18 cellular contexts compared by ENCODE assay signal in genomic region chr5:1526151-1526631, GRCh38. TPM values are rescaled to one million over a fixed set of nuclear protein-coding genes. Genes with fewer than 3 reads are reported as not detected.
A peak's percentile ranks its signal among the peaks of the same experiment; 100 is the strongest.
DNase-seq lines count a peak whose midpoint lies in the region; ATAC-seq, FAIRE-seq and TF ChIP-seq lines count a peak whose summit lies in the region.
"Had no signal": no experiment of that assay in that cellular context is flagged by ENCODE, and none has a peak within 500 bp of the region (broad histone marks: within the 10 kb centered on the region; RNA-seq: fewer than 3 reads in every experiment).

No MANE protein-coding gene starts in this region.

- intact Hi-C loops in kidney (cut with DNase I), result no loop called here
- intact Hi-C loops in activated T-helper 1 cell treated with anti-CD3 and anti-CD28 coated beads, Interleukin-12 subunit alpha, Interleukin-12 subunit beta, Interleukin-2, Interleukin-4 antibody, amounts not matched to agents 30 ng/mL and 10 ng/mL and 1 ng/mL, durations not matched to agents 14 hours and 24 hours and 36 hours (cut with micrococcal nuclease), result no loop called here

- H3K4me3 ChIP-seq in SK-N-MC (peak overlapping the region; percentile 25; the same call in 1 of the 2 replicates), kidney (ENCODE audit: low read length in 2 of 2) (no peak overlapping the region)
- H3K4me3 ChIP-seq: prostate gland had no signal

- H3K4me1 Mint-ChIP-seq in activated T-helper 1 cell treated with anti-CD3 and anti-CD28 coated beads, Interleukin-12 subunit alpha, Interleukin-12 subunit beta, Interleukin-2, Interleukin-4 antibody, amounts not matched to agents 30 ng/mL and 10 ng/mL and 1 ng/mL, durations not matched to agents 14 hours and 24 hours and 36 hours (ENCODE audit: low read depth), result peaks cover 15% of the 10 kb centered on the region

- peak overlapping the region; percentile 24 for H3K9ac ChIP-seq in SK-N-MC (ENCODE audit: insufficient read length)
- H3K9ac ChIP-seq in kidney (ENCODE audit: low read length in 2 of 2), result no peak overlapping the region

- no peak for TF ChIP-seq POLR2A in GM12891 (IDR thresholded peaks at IDR 0.05; ENCODE audit: low read depth, low read length)

- no peak overlapping the region for H3K27ac Mint-ChIP-seq in activated T-helper 1 cell treated with anti-CD3 and anti-CD28 coated beads, Interleukin-12 subunit alpha, Interleukin-12 subunit beta, Interleukin-2, Interleukin-4 antibody, amounts not matched to agents 30 ng/mL and 10 ng/mL and 1 ng/mL, durations not matched to agents 14 hours and 24 hours and 36 hours

- ATAC-seq in GM18517 (IDR thresholded peaks at IDR 0.05; ENCODE audit: unreplicated experiment) (no peak), HG03378 (IDR thresholded peaks at IDR 0.05; ENCODE audit: unreplicated experiment) (no peak)

- H3K27ac ChIP-seq in SK-N-MC, result peak overlapping the region; percentile 94
- no peak overlapping the region for H3K27ac ChIP-seq in kidney (ENCODE audit: low read depth in 2 of 2, low read length in 2 of 2)
- H3K27ac ChIP-seq: HL-60, prostate gland had no signal

- FAIRE-seq in GM12891 (lab: Jason Lieb, UNC) (peak; percentile 26), kidney (lab: Jason Lieb, UNC) (no peak)

- no peak overlapping the region for H3K4me3 Mint-ChIP-seq in activated T-helper 1 cell treated with anti-CD3 and anti-CD28 coated beads, Interleukin-12 subunit alpha, Interleukin-12 subunit beta, Interleukin-2, Interleukin-4 antibody, amounts not matched to agents 30 ng/mL and 10 ng/mL and 1 ng/mL, durations not matched to agents 14 hours and 24 hours and 36 hours

- H3K36me3 Mint-ChIP-seq in activated T-helper 1 cell treated with anti-CD3 and anti-CD28 coated beads, Interleukin-12 subunit alpha, Interleukin-12 subunit beta, Interleukin-2, Interleukin-4 antibody, amounts not matched to agents 30 ng/mL and 10 ng/mL and 1 ng/mL, durations not matched to agents 14 hours and 24 hours and 36 hours (ENCODE audit: low read depth), result peaks cover 7% of the 10 kb centered on the region

- no peaks in the 10 kb centered on the region for H3K9me3 Mint-ChIP-seq in activated T-helper 1 cell treated with anti-CD3 and anti-CD28 coated beads, Interleukin-12 subunit alpha, Interleukin-12 subunit beta, Interleukin-2, Interleukin-4 antibody, amounts not matched to agents 30 ng/mL and 10 ng/mL and 1 ng/mL, durations not matched to agents 14 hours and 24 hours and 36 hours
- H3K9me3 Mint-ChIP-seq: H9 had no signal

- DNase-seq in GM12891 (ENCODE audit: insufficient read length, low spot score), result no peak
- no peak for DNase-seq in SK-N-MC (ENCODE audit: low read depth, low spot score)
- peak; percentile 71 for DNase-seq in kidney
- peak; percentile 17 for DNase-seq in stimulated activated CD8-positive, alpha-beta memory T cell treated with anti-CD3 and anti-CD28 coated beads, Interleukin-4, amount 100 ng/mL, for 48 hours
- no peak for DNase-seq in activated T-helper 1 cell treated with anti-CD3 and anti-CD28 coated beads, Interleukin-12 subunit alpha, Interleukin-12 subunit beta, Interleukin-2, Interleukin-4 antibody, amounts not matched to agents 30 ng/mL and 10 ng/mL and 1 ng/mL, durations not matched to agents 14 hours and 24 hours and 36 hours (ENCODE audit: low spot score)
- DNase-seq: amygdala; dermis blood vessel endothelial cell; EL; midbrain; NCI-H2081; SIG-M5; stimulated activated CD4-positive, alpha-beta T cell treated with anti-CD3 and anti-CD28 coated beads, Interleukin-4, amount 100 ng/mL, for 1 hour; stimulated activated naive CD4-positive, alpha-beta T cell had no signal

- H3K36me3 ChIP-seq in SK-N-MC (ENCODE audit: insufficient read depth, low read length) (peaks cover 3% of the 10 kb centered on the region; the same call in 1 of the 2 replicates), kidney (ENCODE audit: control insufficient read depth in 1 of 2, insufficient read depth in 2 of 2, low read length in 2 of 2) (no peaks in the 10 kb centered on the region)
- H3K36me3 ChIP-seq: prostate gland had no signal

- H3K27me3 Mint-ChIP-seq in activated T-helper 1 cell treated with anti-CD3 and anti-CD28 coated beads, Interleukin-12 subunit alpha, Interleukin-12 subunit beta, Interleukin-2, Interleukin-4 antibody, amounts not matched to agents 30 ng/mL and 10 ng/mL and 1 ng/mL, durations not matched to agents 14 hours and 24 hours and 36 hours (ENCODE audit: insufficient read depth), result peaks cover 10% of the 10 kb centered on the region

- H3K4me1 ChIP-seq in kidney (ENCODE audit: control insufficient read depth in 1 of 2, insufficient read depth in 1 of 2, low read depth in 1 of 2, low read length in 2 of 2), result peaks cover 0 to 7% of the 10 kb centered on the region in 2 donors

- H3K9me3 ChIP-seq in SK-N-MC (ENCODE audit: low read depth, low read length) (no peaks in the 10 kb centered on the region), kidney (ENCODE audit: control insufficient read depth in 1 of 2, low read length in 2 of 2) (no peaks in the 10 kb centered on the region)
- H3K9me3 ChIP-seq: prostate gland had no signal

- no peak for TF ChIP-seq CTCF in kidney (IDR thresholded peaks at IDR 0.05; ENCODE audit: borderline replicate concordance, extremely low read depth, insufficient read depth)

TF ChIP-seq in GM12891, 5 proteins besides CTCF, POLR2A, EP300 and RAD21:
- TF ChIP-seq TAF1 (IDR thresholded peaks at IDR 0.05; ENCODE audit: low read depth, low read length), result no peak
- no peak for TF ChIP-seq PAX5 (IDR thresholded peaks at IDR 0.05; ENCODE audit: insufficient read depth, low read length, severe bottlenecking)
- TF ChIP-seq POLR2AphosphoS5 (IDR thresholded peaks at IDR 0.05; ENCODE audit: low read depth, low read length), result no peak
- TF ChIP-seq SPI1 (IDR thresholded peaks at IDR 0.05; ENCODE audit: low read depth, low read length), result no peak

RNA-seq across cellular contexts. Expression of gene LPCAT1, which starts 2.4 kb away (rescaled TPM):
- polyA plus RNA-seq in GM12891 (2012; ENCODE audit: low read depth, missing spikeins), result 54.4 TPM
- total RNA-seq in kidney, result 46.5 TPM
- 22.2 TPM for polyA plus RNA-seq in kidney (ENCODE audit: insufficient read depth, low read depth, low replicate concordance)
- 103 and 110 TPM in 2 replicates for total RNA-seq in activated T-helper 1 cell treated with anti-CD3 and anti-CD28 coated beads, Interleukin-12 subunit alpha, Interleukin-12 subunit beta, Interleukin-2, Interleukin-4 antibody, amounts not matched to agents 30 ng/mL and 10 ng/mL and 1 ng/mL, durations not matched to agents 14 hours and 24 hours and 36 hours

Comparison
In these comparisons a context has a peak if more than half of its experiments do, and no peak if none do; other contexts are left out.
1. DNase-seq: peak in kidney (single experiment) and stimulated activated CD8-positive, alpha-beta memory T cell treated with anti-CD3 and anti-CD28 coated beads, Interleukin-4, amount 100 ng/mL, for 48 hours (single experiment); none in GM12891 (single experiment), SK-N-MC (single experiment) and activated T-helper 1 cell treated with anti-CD3 and anti-CD28 coated beads, Interleukin-12 subunit alpha, Interleukin-12 subunit beta, Interleukin-2, Interleukin-4 antibody, amounts not matched to agents 30 ng/mL and 10 ng/mL and 1 ng/mL, durations not matched to agents 14 hours and 24 hours and 36 hours (single experiment).